Comparison of ENCODE assay signal across 1 cellular context in genomic region chr11:8715501-8715900, GRCh38.
TF ChIP-seq lines count a peak whose summit lies in the region.

No MANE protein-coding gene starts in this region.

TF ChIP-seq in H1, 55 proteins besides CTCF, POLR2A, EP300 and RAD21:
- TF ChIP-seq TEAD4 (IDR thresholded peaks at IDR 0.05; ENCODE audit: low read depth, low read length) (no peak), E2F6 (IDR thresholded peaks at IDR 0.05) (no peak), NANOG (IDR thresholded peaks at IDR 0.05; ENCODE audit: insufficient read depth, low read depth, low read length, poor library complexity, severe bottlenecking) (no peak), RBBP5 (IDR thresholded peaks at IDR 0.05; ENCODE audit: borderline replicate concordance, low read depth, low read length) (no peak)
- TF ChIP-seq, protein P1, sequence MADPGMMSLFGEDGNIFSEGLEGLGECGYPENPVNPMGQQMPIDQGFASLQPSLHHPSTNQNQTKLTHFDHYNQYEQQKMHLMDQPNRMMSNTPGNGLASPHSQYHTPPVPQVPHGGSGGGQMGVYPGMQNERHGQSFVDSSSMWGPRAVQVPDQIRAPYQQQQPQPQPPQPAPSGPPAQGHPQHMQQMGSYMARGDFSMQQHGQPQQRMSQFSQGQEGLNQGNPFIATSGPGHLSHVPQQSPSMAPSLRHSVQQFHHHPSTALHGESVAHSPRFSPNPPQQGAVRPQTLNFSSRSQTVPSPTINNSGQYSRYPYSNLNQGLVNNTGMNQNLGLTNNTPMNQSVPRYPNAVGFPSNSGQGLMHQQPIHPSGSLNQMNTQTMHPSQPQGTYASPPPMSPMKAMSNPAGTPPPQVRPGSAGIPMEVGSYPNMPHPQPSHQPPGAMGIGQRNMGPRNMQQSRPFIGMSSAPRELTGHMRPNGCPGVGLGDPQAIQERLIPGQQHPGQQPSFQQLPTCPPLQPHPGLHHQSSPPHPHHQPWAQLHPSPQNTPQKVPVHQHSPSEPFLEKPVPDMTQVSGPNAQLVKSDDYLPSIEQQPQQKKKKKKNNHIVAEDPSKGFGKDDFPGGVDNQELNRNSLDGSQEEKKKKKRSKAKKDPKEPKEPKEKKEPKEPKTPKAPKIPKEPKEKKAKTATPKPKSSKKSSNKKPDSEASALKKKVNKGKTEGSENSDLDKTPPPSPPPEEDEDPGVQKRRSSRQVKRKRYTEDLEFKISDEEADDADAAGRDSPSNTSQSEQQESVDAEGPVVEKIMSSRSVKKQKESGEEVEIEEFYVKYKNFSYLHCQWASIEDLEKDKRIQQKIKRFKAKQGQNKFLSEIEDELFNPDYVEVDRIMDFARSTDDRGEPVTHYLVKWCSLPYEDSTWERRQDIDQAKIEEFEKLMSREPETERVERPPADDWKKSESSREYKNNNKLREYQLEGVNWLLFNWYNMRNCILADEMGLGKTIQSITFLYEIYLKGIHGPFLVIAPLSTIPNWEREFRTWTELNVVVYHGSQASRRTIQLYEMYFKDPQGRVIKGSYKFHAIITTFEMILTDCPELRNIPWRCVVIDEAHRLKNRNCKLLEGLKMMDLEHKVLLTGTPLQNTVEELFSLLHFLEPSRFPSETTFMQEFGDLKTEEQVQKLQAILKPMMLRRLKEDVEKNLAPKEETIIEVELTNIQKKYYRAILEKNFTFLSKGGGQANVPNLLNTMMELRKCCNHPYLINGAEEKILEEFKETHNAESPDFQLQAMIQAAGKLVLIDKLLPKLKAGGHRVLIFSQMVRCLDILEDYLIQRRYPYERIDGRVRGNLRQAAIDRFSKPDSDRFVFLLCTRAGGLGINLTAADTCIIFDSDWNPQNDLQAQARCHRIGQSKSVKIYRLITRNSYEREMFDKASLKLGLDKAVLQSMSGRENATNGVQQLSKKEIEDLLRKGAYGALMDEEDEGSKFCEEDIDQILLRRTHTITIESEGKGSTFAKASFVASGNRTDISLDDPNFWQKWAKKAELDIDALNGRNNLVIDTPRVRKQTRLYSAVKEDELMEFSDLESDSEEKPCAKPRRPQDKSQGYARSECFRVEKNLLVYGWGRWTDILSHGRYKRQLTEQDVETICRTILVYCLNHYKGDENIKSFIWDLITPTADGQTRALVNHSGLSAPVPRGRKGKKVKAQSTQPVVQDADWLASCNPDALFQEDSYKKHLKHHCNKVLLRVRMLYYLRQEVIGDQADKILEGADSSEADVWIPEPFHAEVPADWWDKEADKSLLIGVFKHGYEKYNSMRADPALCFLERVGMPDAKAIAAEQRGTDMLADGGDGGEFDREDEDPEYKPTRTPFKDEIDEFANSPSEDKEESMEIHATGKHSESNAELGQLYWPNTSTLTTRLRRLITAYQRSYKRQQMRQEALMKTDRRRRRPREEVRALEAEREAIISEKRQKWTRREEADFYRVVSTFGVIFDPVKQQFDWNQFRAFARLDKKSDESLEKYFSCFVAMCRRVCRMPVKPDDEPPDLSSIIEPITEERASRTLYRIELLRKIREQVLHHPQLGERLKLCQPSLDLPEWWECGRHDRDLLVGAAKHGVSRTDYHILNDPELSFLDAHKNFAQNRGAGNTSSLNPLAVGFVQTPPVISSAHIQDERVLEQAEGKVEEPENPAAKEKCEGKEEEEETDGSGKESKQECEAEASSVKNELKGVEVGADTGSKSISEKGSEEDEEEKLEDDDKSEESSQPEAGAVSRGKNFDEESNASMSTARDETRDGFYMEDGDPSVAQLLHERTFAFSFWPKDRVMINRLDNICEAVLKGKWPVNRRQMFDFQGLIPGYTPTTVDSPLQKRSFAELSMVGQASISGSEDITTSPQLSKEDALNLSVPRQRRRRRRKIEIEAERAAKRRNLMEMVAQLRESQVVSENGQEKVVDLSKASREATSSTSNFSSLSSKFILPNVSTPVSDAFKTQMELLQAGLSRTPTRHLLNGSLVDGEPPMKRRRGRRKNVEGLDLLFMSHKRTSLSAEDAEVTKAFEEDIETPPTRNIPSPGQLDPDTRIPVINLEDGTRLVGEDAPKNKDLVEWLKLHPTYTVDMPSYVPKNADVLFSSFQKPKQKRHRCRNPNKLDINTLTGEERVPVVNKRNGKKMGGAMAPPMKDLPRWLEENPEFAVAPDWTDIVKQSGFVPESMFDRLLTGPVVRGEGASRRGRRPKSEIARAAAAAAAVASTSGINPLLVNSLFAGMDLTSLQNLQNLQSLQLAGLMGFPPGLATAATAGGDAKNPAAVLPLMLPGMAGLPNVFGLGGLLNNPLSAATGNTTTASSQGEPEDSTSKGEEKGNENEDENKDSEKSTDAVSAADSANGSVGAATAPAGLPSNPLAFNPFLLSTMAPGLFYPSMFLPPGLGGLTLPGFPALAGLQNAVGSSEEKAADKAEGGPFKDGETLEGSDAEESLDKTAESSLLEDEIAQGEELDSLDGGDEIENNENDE (IDR thresholded peaks at IDR 0.05; ENCODE audit: insufficient replicate concordance, low read length): no peak
